In the genomic region with DNA sequence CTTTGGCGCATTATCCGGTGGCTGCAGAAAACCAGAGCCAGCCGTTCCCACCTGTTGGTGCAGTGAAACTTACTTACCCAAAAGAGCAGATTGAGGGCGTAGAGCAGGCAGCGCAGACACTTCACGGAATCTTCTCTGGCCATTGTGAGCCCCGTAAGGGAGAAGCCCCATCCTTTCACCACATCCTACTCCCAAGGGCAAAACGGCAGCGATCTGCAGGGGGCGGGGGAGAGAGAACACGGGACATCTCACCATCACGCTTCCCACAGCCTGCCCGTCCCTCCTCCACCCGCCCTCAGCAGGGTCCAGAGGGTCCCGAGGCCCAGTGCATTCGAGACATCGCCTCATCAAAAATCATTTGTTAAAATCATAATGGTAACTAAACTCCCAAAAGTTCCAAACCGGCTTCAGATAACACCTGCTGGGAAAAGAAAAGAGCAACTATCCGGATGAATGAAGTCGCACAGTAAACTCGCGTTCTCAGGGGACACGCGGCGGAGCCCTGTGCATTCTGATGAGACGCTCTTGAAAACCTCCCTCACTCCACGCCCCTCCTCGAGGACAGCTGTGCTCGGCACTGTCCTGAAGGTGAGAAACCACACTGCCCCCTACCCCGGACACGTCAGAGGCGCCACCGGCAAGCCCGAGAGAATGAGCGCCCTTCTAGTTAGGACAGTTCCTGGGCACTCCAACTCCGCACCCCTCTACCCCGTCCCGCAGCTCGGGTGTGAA, we compare ENCODE assay signal across 8 cellular contexts. TPM values are rescaled to one million over a fixed set of nuclear protein-coding genes. Genes with fewer than 3 reads are reported as not detected.
DNase-seq lines count a peak whose midpoint lies in the region; ATAC-seq, FAIRE-seq and TF ChIP-seq lines count a peak whose summit lies in the region.

No MANE protein-coding gene starts in this region.

- FAIRE-seq in K562 (lab: Jason Lieb, UNC), result peak; percentile 67

- H3K27me3 ChIP-seq in OCI-LY3 (ENCODE audit: low read depth, low read length) (peaks cover 16% of the 10 kb centered on the region), K562 (ENCODE audit: control insufficient read depth in 2 of 2, insufficient read depth in 2 of 2, low read length in 2 of 2) (peaks cover 6 to 9% of the 10 kb centered on the region in 2 experiments)

- H3K36me3 ChIP-seq in OCI-LY3 (replicated peaks; ENCODE audit: low read depth, low read length), result no peaks in the 10 kb centered on the region
- H3K36me3 ChIP-seq in K562 (ENCODE audit: control insufficient read depth, insufficient read depth, low read length), result no peaks in the 10 kb centered on the region

- no peaks in the 10 kb centered on the region for H3K9me3 ChIP-seq in OCI-LY3 (ENCODE audit: insufficient read depth, low read length)
- no peaks in the 10 kb centered on the region for H3K9me3 ChIP-seq in K562 (replicated peaks; ENCODE audit: control insufficient read depth, insufficient read depth, low read depth, low read length)
- no peaks in the 10 kb centered on the region for H3K9me3 ChIP-seq in iPS-18c (ENCODE audit: control insufficient read depth, insufficient read depth, low read length)

- no peak overlapping the region for H3K27ac ChIP-seq in OCI-LY3 (ENCODE audit: low read length)
- H3K27ac ChIP-seq in K562 (ENCODE audit: extremely low read depth, low read depth, low read length), result no peak overlapping the region

- H3K79me2 ChIP-seq in OCI-LY3 (ENCODE audit: low read length) (no peaks in the 10 kb centered on the region), K562 (ENCODE audit: control insufficient read depth, insufficient read depth, low read length) (no peaks in the 10 kb centered on the region)

- WGBS in K562 (ENCODE audit: insufficient coverage, low coverage, missing lambda C conversion rate), result 16% methylated on average over 39 of the region's 39 CpGs

- H2AFZ ChIP-seq in OCI-LY3 (ENCODE audit: low read depth, low read length), result 0 out of 2 replicates have a peak overlapping the region, but pooled peaks have one; percentile 49
- peak overlapping the region; percentile 83 for H2AFZ ChIP-seq in K562 (ENCODE audit: low read depth, low read length)

- TF ChIP-seq EP300 in K562 (IDR thresholded peaks at IDR 0.05; ENCODE audit: low read length), result no peak

- no peaks in the 10 kb centered on the region for H4K20me1 ChIP-seq in OCI-LY3 (ENCODE audit: insufficient read depth, low read length)
- H4K20me1 ChIP-seq in K562 (replicated peaks; ENCODE audit: control insufficient read depth, insufficient read depth, low read length), result no peaks in the 10 kb centered on the region

- in situ Hi-C loops in K562 (cut with MboI), result no loop called here

- H3K4me1 ChIP-seq in OCI-LY3 (ENCODE audit: low read length), result peaks cover 3% of the 10 kb centered on the region
- peaks cover 5 to 17% of the 10 kb centered on the region in 2 experiments; a peak in 3 of 5 replicates for H3K4me1 ChIP-seq in K562 (replicated peaks in 1 of 2; ENCODE audit: control insufficient read depth in 2 of 2, insufficient read depth in 2 of 2, low read length in 2 of 2)

- POLR2A ChIA-PET in K562 (lab: Yijun Ruan, JAX), result no interaction called here

- 0 out of 2 replicates have a peak overlapping the region, but pooled peaks have one; percentile 14 for H3K9ac ChIP-seq in OCI-LY3 (ENCODE audit: low read length)
- peak overlapping the region in 1 of 2 experiments; percentile 89; a peak in 2 of 4 replicates for H3K9ac ChIP-seq in K562 (ENCODE audit: insufficient read depth in 1 of 2, low read depth in 2 of 2, low read length in 2 of 2)

- no peak for TF ChIP-seq CTCF in OCI-LY3 (IDR thresholded peaks at IDR 0.05; ENCODE audit: low read depth, low read length)
- TF ChIP-seq CTCF in K562 (IDR thresholded peaks at IDR 0.05 in 2 of 3, conservative IDR thresholded peaks at IDR 0.05 in 1 of 3; ENCODE audit: insufficient read depth in 2 of 3, low read depth in 1 of 3, low read length in 3 of 3), result peak; percentile 26 to 32 (median 29); a peak in 3 of 6 replicates

- no peak for TF ChIP-seq POLR2A in K562 (conservative IDR thresholded peaks at IDR 0.05)

- DNase-seq in DMS 273 (lab: John Stamatoyannopoulos, UW; ENCODE audit: unreplicated experiment) (peak; percentile 78), K562 (ENCODE audit: extremely low read depth in 1 of 4, low spot score in 3 of 4) (peak; percentile 45 to 66 (median 55)), skeletal muscle cell (ENCODE audit: low read depth) (no peak), NCI-H1048 (lab: John Stamatoyannopoulos, UW) (no peak)

- no peak for TF ChIP-seq RAD21 in K562 (CRISPR knock-in tag; conservative IDR thresholded peaks at IDR 0.05 in 1 of 2, IDR thresholded peaks at IDR 0.05 in 1 of 2)

- no peaks in the 10 kb centered on the region for H3K9me1 ChIP-seq in K562 (ENCODE audit: control insufficient read depth, insufficient read depth, low read length)

- H3K4me2 ChIP-seq in OCI-LY3 (ENCODE audit: low read length), result peak overlapping the region; percentile 96
- H3K4me2 ChIP-seq in K562 (ENCODE audit: insufficient read depth, low read length), result peak overlapping the region; percentile 90

- BruUV-seq in K562 (replicated peaks; lab: Mats Ljungman, UMichigan), result no TSS peak

- CTCF ChIA-PET in K562 (lab: Yijun Ruan, JAX; ENCODE audit: low intra/inter-chr PET ratio), result interaction anchor here (1.3 kb wide), 1 partner anchor 65 kb away, joined by 4 read pairs; no protein-coding TSS in a partner anchor

- peak overlapping the region; percentile 81 for H3K4me3 ChIP-seq in OCI-LY3 (ENCODE audit: low read length)
- peak overlapping the region; percentile 47 for H3K4me3 ChIP-seq in K562
- peak overlapping the region; percentile 82 for H3K4me3 ChIP-seq in iPS-18c (ENCODE audit: insufficient read depth, low read depth, low read length)
- peak overlapping the region; percentile 75 for H3K4me3 ChIP-seq in skeletal muscle cell (ENCODE audit: low read depth, low read length)

- ATAC-seq in GM19351 (IDR thresholded peaks at IDR 0.05; ENCODE audit: unreplicated experiment) (peak; percentile 61), HG03280 (IDR thresholded peaks at IDR 0.05; ENCODE audit: unreplicated experiment) (peak; percentile 71), K562 (peak; percentile 78)

- intact Hi-C loops in K562 (cut with micrococcal nuclease), result no loop called here

TF ChIP-seq in K562, 482 proteins besides CTCF, POLR2A, EP300 and RAD21 (continues in another document):
- TF ChIP-seq, protein P1, sequence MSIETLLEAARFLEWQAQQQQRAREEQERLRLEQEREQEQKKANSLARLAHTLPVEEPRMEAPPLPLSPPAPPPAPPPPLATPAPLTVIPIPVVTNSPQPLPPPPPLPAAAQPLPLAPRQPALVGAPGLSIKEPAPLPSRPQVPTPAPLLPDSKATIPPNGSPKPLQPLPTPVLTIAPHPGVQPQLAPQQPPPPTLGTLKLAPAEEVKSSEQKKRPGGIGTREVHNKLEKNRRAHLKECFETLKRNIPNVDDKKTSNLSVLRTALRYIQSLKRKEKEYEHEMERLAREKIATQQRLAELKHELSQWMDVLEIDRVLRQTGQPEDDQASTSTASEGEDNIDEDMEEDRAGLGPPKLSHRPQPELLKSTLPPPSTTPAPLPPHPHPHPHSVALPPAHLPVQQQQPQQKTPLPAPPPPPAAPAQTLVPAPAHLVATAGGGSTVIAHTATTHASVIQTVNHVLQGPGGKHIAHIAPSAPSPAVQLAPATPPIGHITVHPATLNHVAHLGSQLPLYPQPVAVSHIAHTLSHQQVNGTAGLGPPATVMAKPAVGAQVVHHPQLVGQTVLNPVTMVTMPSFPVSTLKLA (conservative IDR thresholded peaks at IDR 0.05), result 0 out of 4 replicates have a peak, but pooled peaks of 1 of the 2 experiments have one; percentile 4
- no peak for TF ChIP-seq THRAP3 (IDR thresholded peaks at IDR 0.05; ENCODE audit: borderline replicate concordance)
- TF ChIP-seq, protein P2, sequence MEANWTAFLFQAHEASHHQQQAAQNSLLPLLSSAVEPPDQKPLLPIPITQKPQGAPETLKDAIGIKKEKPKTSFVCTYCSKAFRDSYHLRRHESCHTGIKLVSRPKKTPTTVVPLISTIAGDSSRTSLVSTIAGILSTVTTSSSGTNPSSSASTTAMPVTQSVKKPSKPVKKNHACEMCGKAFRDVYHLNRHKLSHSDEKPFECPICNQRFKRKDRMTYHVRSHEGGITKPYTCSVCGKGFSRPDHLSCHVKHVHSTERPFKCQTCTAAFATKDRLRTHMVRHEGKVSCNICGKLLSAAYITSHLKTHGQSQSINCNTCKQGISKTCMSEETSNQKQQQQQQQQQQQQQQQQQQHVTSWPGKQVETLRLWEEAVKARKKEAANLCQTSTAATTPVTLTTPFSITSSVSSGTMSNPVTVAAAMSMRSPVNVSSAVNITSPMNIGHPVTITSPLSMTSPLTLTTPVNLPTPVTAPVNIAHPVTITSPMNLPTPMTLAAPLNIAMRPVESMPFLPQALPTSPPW (CRISPR knock-in tag; IDR thresholded peaks at IDR 0.05), result no peak
- TF ChIP-seq RNF2 (IDR thresholded peaks at IDR 0.05), result 0 out of 2 replicates have a peak, but pooled peaks have one; percentile 1
- 0 out of 4 replicates have a peak, but pooled peaks of 1 of the 2 experiments have one; percentile 12 for TF ChIP-seq SIN3A (IDR thresholded peaks at IDR 0.05; ENCODE audit: borderline replicate concordance in 2 of 2, control insufficient read depth in 1 of 2, low read depth in 2 of 2, low read length in 2 of 2)

RNA-seq across cellular contexts. Expression of gene TSPAN12, which starts 1.2 kb away (rescaled TPM):
- 0.95 and 1.5 TPM in 2 replicates for total RNA-seq in K562 (2011; cell fraction: chromatin; rRNA removed; ENCODE audit: low replicate concordance)
- total RNA-seq in K562 (2011; cell fraction: nucleolus; rRNA removed), result 0.17 and 0.53 TPM in 2 replicates
- total RNA-seq in K562 (2011; cell fraction: nucleoplasm; rRNA removed), result 1.3 TPM in 1 of 2 replicates, not detected in the other
- total RNA-seq in K562 (2014; rRNA removed) (0.37 and 0.41 TPM in 2 replicates), K562 (2014; rRNA removed; fragmentation: Illumina TruSeq; extraction: Trizol) (0.29 and 0.32 TPM in 2 replicates), K562 (2015; rRNA removed; fragmentation: Illumina TruSeq; extraction: Trizol) (0.23 and 0.29 TPM in 2 replicates), K562 (2021) (0.51 and 1.1 TPM in 2 replicates)
- polyA plus RNA-seq in K562 (2011; rRNA removed) (0.14 and 0.42 TPM in 2 replicates), K562 (2014; fragmentation: Illumina TruSeq; extraction: Trizol) (0.25 and 0.64 TPM in 2 replicates), K562 (2014; fragmentation: Nextera tagmentation; extraction: Ambion mirVana) (under 1 TPM in 1 of 2 experiments, not detected in 1; 0.13 TPM), K562 (2014; rRNA removed) (0.53 and 1.7 TPM in 2 replicates)
- 0.13 and 0.15 TPM in 2 replicates for polyA plus RNA-seq in K562 (2011; cell fraction: cytosol; rRNA removed)
- 0.22 and 0.23 TPM in 2 replicates for polyA plus RNA-seq in K562 (2011; cell fraction: nucleus; rRNA removed)
- 0.49 and 0.62 TPM in 2 replicates for polyA plus RNA-seq in K562 (2012)
- 1.3 and 2.2 TPM in 2 replicates for polyA minus RNA-seq in K562 (2011; rRNA and poly(A)+ RNA removed)
- polyA minus RNA-seq in K562 (2011; cell fraction: cytosol; rRNA and poly(A)+ RNA removed), result not detected in 2 replicates
- polyA minus RNA-seq in K562 (2011; cell fraction: nucleus; rRNA and poly(A)+ RNA removed), result 0.27 and 0.89 TPM in 2 replicates

Comparison
In these comparisons a context has a peak if more than half of its experiments do, and no peak if none do; other contexts are left out.
1. DNase-seq: peak in DMS 273 (single experiment) and K562 (4 of 4); none in skeletal muscle cell (single experiment) and NCI-H1048 (single experiment).
2. Peak in every context shown above with its lines, with median percentiles within 50 percentile points of each other: ATAC-seq and H3K4me3 ChIP-seq.